ENCODE assay signal across 20 cellular contexts in the genomic region with DNA sequence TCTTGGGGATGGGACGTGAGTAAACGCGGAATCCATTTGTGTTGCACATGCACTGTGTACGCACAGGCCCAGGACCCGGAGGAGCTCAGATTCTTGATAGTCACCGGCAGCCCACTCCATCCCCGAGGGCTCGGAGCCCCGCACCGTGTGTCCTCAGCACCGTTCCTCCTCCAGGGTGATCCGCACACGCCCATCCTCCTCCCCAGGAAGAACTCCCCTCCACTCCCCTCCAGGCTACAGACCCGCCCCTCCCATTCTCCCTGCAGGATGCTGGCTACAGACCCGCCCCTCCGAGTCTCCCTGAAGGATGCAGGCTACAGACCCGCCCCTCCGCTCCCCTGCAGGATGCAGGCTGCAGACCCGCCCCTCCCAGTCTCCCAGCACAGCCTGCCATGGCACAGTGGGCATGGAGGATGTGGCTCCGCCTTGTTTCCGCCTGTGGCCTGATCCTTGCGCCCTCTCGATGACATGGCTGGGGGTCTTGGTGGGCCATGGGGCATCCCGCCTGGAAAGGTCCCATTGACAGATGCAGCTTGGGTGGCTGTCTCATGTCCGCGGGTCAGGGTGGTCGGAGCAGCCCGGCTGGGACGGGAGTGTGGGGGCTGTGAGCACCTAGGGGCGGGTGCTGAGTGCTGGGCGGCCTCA. TPM values are rescaled to one million over a fixed set of nuclear protein-coding genes. Genes with fewer than 3 reads are reported as not detected.
DNase-seq lines count a peak whose midpoint lies in the region; ATAC-seq and TF ChIP-seq lines count a peak whose summit lies in the region.
"Had no signal": no experiment of that assay in that cellular context is flagged by ENCODE, and none has a peak within 500 bp of the region (broad histone marks: within the 10 kb centered on the region; RNA-seq: fewer than 3 reads in every experiment).

No MANE protein-coding gene starts in this region.

- H3K27me3 Mint-ChIP-seq in stimulated activated naive CD8-positive, alpha-beta T cell treated with anti-CD3 and anti-CD28 coated beads, Interleukin-15, amount 100 ng/mL, for 72 hours: no peaks in the 10 kb centered on the region
- H3K27me3 Mint-ChIP-seq in glutamatergic neuron (ENCODE audit: unreplicated experiment): peaks cover 10% of the 10 kb centered on the region
- H3K27me3 Mint-ChIP-seq: CD4-positive, alpha-beta memory T cell; T-cell had no signal

- no peak for TF ChIP-seq POLR2A in adrenal gland (IDR thresholded peaks at IDR 0.05)

- DNase-seq in stimulated activated naive CD8-positive, alpha-beta T cell treated with anti-CD3 and anti-CD28 coated beads, Interleukin-15, amount 100 ng/mL, for 72 hours: no peak
- no peak for DNase-seq in stimulated activated naive CD8-positive, alpha-beta T cell treated with anti-CD3 and anti-CD28 coated beads, Interleukin-15, Interleukin-2, amounts not matched to agents 100 U/mL and 50 U/mL, for 24 hours
- DNase-seq in glutamatergic neuron: peak; percentile 66
- DNase-seq in mucosa of descending colon: no peak
- no peak for DNase-seq in adrenal gland
- DNase-seq in midbrain (lab: John Stamatoyannopoulos, UW): no peak
- DNase-seq in NOMO-1 treated with DMSO at 0.1 percent for 48 hours (lab: John Stamatoyannopoulos, UW; ENCODE audit: unreplicated experiment): no peak
- DNase-seq: activated CD4-positive, alpha-beta T cell treated with anti-CD3 and anti-CD28 coated beads, Interleukin-2, amount 50 U/mL, for 4 hours; activated T-cell treated with anti-CD3 and anti-CD28 coated beads, Interleukin-2, amount 50 U/mL, for 1 hour; CD4-positive, alpha-beta memory T cell; DMS79; erythroblast; mammary epithelial cell; natural killer cell; NCI-H187; NCI-H446 treated with DMSO at 0.1 percent for 48 hours; stimulated activated naive CD4-positive, alpha-beta T cell treated with Interleukin-2 at 50 U/mL for 16 hours; T-cell had no signal

- no peaks in the 10 kb centered on the region for H3K9me3 Mint-ChIP-seq in stimulated activated naive CD8-positive, alpha-beta T cell treated with anti-CD3 and anti-CD28 coated beads, Interleukin-15, amount 100 ng/mL, for 72 hours
- peaks cover 8% of the 10 kb centered on the region for H3K9me3 Mint-ChIP-seq in glutamatergic neuron (ENCODE audit: unreplicated experiment)
- H3K9me3 Mint-ChIP-seq: CD4-positive, alpha-beta memory T cell; natural killer cell; T-cell had no signal

- no peaks in the 10 kb centered on the region for H3K27me3 ChIP-seq in adrenal gland
- H3K27me3 ChIP-seq: dorsolateral prefrontal cortex had no signal

- H3K9me3 ChIP-seq in mucosa of descending colon (no peaks in the 10 kb centered on the region), adrenal gland (replicated peaks in 1 of 3) (no peaks in the 10 kb centered on the region)

- intact Hi-C loops in mucosa of descending colon (cut with DNase I, micrococcal nuclease): no loop called here
- intact Hi-C loops in adrenal gland (cut with DNase I): no loop called here

- ATAC-seq in stimulated activated naive CD8-positive, alpha-beta T cell treated with anti-CD3 and anti-CD28 coated beads, Interleukin-15, amount 100 ng/mL, for 72 hours: no peak
- no peak for ATAC-seq in stimulated activated naive CD8-positive, alpha-beta T cell treated with anti-CD3 and anti-CD28 coated beads, Interleukin-15, Interleukin-2, amounts not matched to agents 100 U/mL and 50 U/mL, for 24 hours
- ATAC-seq in mucosa of descending colon (peak; percentile 12), GM19455 (IDR thresholded peaks at IDR 0.05; ENCODE audit: unreplicated experiment) (no peak)

- peaks cover 47% of the 10 kb centered on the region for H3K4me1 Mint-ChIP-seq in stimulated activated naive CD8-positive, alpha-beta T cell treated with anti-CD3 and anti-CD28 coated beads, Interleukin-15, amount 100 ng/mL, for 72 hours
- H3K4me1 Mint-ChIP-seq in glutamatergic neuron (ENCODE audit: low read depth, unreplicated experiment): peaks cover 30% of the 10 kb centered on the region

- no peak overlapping the region for H3K27ac ChIP-seq in adrenal gland
- H3K27ac ChIP-seq: dorsolateral prefrontal cortex had no signal

- H3K36me3 Mint-ChIP-seq in glutamatergic neuron (ENCODE audit: unreplicated experiment): no peaks in the 10 kb centered on the region
- H3K36me3 Mint-ChIP-seq: natural killer cell had no signal

- no peak for TF ChIP-seq CTCF in glutamatergic neuron (IDR thresholded peaks at IDR 0.05; ENCODE audit: partially characterized antibody, unreplicated experiment)
- TF ChIP-seq CTCF in mucosa of descending colon (IDR thresholded peaks at IDR 0.05): no peak
- no peak for TF ChIP-seq CTCF in adrenal gland (IDR thresholded peaks at IDR 0.05)

- peaks cover 4% of the 10 kb centered on the region for H3K4me1 ChIP-seq in mucosa of descending colon (ENCODE audit: low read depth)
- no peaks in the 10 kb centered on the region for H3K4me1 ChIP-seq in adrenal gland (replicated peaks in 1 of 2)

- no peak overlapping the region for H3K4me3 Mint-ChIP-seq in stimulated activated naive CD8-positive, alpha-beta T cell treated with anti-CD3 and anti-CD28 coated beads, Interleukin-15, amount 100 ng/mL, for 72 hours
- no peak overlapping the region for H3K4me3 Mint-ChIP-seq in glutamatergic neuron (ENCODE audit: unreplicated experiment)
- H3K4me3 Mint-ChIP-seq: CD4-positive, alpha-beta memory T cell; T-cell had no signal

- peaks cover 14% of the 10 kb centered on the region for H3K36me3 ChIP-seq in mucosa of descending colon (ENCODE audit: low read depth)
- peaks cover 0 to 28% of the 10 kb centered on the region in 2 donors for H3K36me3 ChIP-seq in adrenal gland (replicated peaks in 1 of 2)

- peak overlapping the region; percentile 57 to 63 for H3K27ac Mint-ChIP-seq in stimulated activated naive CD8-positive, alpha-beta T cell treated with anti-CD3 and anti-CD28 coated beads, Interleukin-15, amount 100 ng/mL, for 72 hours
- H3K27ac Mint-ChIP-seq in glutamatergic neuron (ENCODE audit: unreplicated experiment): peak overlapping the region; percentile 64
- H3K27ac Mint-ChIP-seq: T-cell had no signal

- 85 to 90% (median 87%) methylated on average over 23 to 31 of the region's 31 CpGs for WGBS in adrenal gland, 4 donors

- H3K4me3 ChIP-seq in mucosa of descending colon: no peak overlapping the region
- H3K4me3 ChIP-seq in adrenal gland: no peak overlapping the region
- H3K4me3 ChIP-seq: dorsolateral prefrontal cortex had no signal

RNA-seq across cellular contexts. Expression of a gene that starts 14.1 kb away (rescaled TPM):
- total RNA-seq in glutamatergic neuron (ENCODE audit: unreplicated experiment) (34.8 TPM), mucosa of descending colon (10 to 100 TPM; 28.6 to 37.4 (median 30.1) TPM), adrenal gland (10 to 100 TPM; 11.7 to 21.3 (median 15.8) TPM)
- 10 to 100 TPM in 2 of 3 donors, 1 to 10 TPM in 1; 3.8 to 23.9 (median 20.7) TPM for polyA plus RNA-seq in adrenal gland
